In genomic region chr5:79511945-79512493, GRCh38 we compare ENCODE assay signal across 8 cellular contexts. TPM values are rescaled to one million over a fixed set of nuclear protein-coding genes. Genes with fewer than 3 reads are reported as not detected.
DNase-seq lines count a peak whose midpoint lies in the region; ATAC-seq and TF ChIP-seq lines count a peak whose summit lies in the region.

No MANE protein-coding gene starts in this region.

- H3K9ac ChIP-seq in adipocyte (ENCODE audit: low read length) = peak overlapping the region; percentile 88

- intact Hi-C loops in heart left ventricle (cut with DNase I) (loop anchor here in 5 of 10 donors (5.0 to 10.0 kb wide), 6 partner anchors 40 to 275 kb away; partner anchors contain the start of gene JMY (in 2 of the 5)), cardiac septum (cut with DNase I) (loop anchor here (5.0 kb wide), 1 partner anchor 275 kb away; the partner anchor contains the start of gene JMY), uterus (cut with DNase I; ENCODE audit: low total_unique reads) (no loop called here)

- no peaks in the 10 kb centered on the region for H3K9me3 ChIP-seq in heart left ventricle
- no peaks in the 10 kb centered on the region for H3K9me3 ChIP-seq in adipocyte (ENCODE audit: control insufficient read depth, low read length)
- no peaks in the 10 kb centered on the region for H3K9me3 ChIP-seq in uterus

- peak overlapping the region; percentile 6 for H3K4me3 Mint-ChIP-seq in memory B cell

- H3K27me3 ChIP-seq in heart left ventricle = peaks cover 0 to 34% (median 0%) of the 10 kb centered on the region in 9 donors
- no peaks in the 10 kb centered on the region for H3K27me3 ChIP-seq in adipocyte (replicated peaks; ENCODE audit: control insufficient read depth, insufficient read depth, low read length)
- H3K27me3 ChIP-seq in uterus = no peaks in the 10 kb centered on the region

- peaks cover 17% of the 10 kb centered on the region for H3K4me1 Mint-ChIP-seq in memory B cell

- WGBS in heart left ventricle, 4 donors = 21 to 34% (median 30%) methylated on average over 11 of the region's 11 CpGs

- peaks cover 0 to 26% (median 7%) of the 10 kb centered on the region in 12 donors for H3K4me1 ChIP-seq in heart left ventricle
- peaks cover 18% of the 10 kb centered on the region for H3K4me1 ChIP-seq in adipocyte (ENCODE audit: control insufficient read depth, insufficient read depth, low read length)
- peaks cover 0 to 12% of the 10 kb centered on the region in 2 donors for H3K4me1 ChIP-seq in uterus

- DNase-seq in heart left ventricle (no peak), cardiac septum (ENCODE audit: low spot score) (no peak), adipocyte (ENCODE audit: low read depth) (peak; percentile 46), memory B cell (ENCODE audit: low spot score in 2 of 2) (no peak), uterus (no peak), GM03348 (ENCODE audit: low spot score) (no peak), germinal center (ENCODE audit: low spot score) (no peak)
- DNase-seq in stimulated activated CD4-positive, alpha-beta T cell treated with anti-CD3 and anti-CD28 coated beads, Interleukin-4, amount 100 ng/mL, for 4 hours = no peak

- H3K36me3 Mint-ChIP-seq in memory B cell = no peaks in the 10 kb centered on the region

- H3K36me3 ChIP-seq in heart left ventricle (no peaks in the 10 kb centered on the region), adipocyte (ENCODE audit: control insufficient read depth, insufficient read depth, low read length, severe bottlenecking) (no peaks in the 10 kb centered on the region), uterus (no peaks in the 10 kb centered on the region)

- no peaks in the 10 kb centered on the region for H3K9me3 Mint-ChIP-seq in memory B cell

- H3K27me3 Mint-ChIP-seq in memory B cell = no peaks in the 10 kb centered on the region

- H3K4me3 ChIP-seq in heart left ventricle (peak overlapping the region; percentile 71 to 95 (median 88)), adipocyte (ENCODE audit: low read length) (peak overlapping the region; percentile 92), uterus (peak overlapping the region; percentile 85 to 95)

- no peak for TF ChIP-seq CTCF in heart left ventricle (IDR thresholded peaks at IDR 0.05)
- no peak for TF ChIP-seq CTCF in uterus (IDR thresholded peaks at IDR 0.05)

- ATAC-seq in heart left ventricle = no peak
- no peak for ATAC-seq in memory B cell (ENCODE audit: low read depth)

- H3K27ac ChIP-seq in heart left ventricle (peak overlapping the region; percentile 41 to 99 (median 96)), uterus (no peak overlapping the region)

- no peak overlapping the region for H3K27ac Mint-ChIP-seq in memory B cell

- no peak for TF ChIP-seq POLR2A in heart left ventricle (IDR thresholded peaks at IDR 0.05)
- no peak for TF ChIP-seq POLR2A in uterus (IDR thresholded peaks at IDR 0.05)

RNA-seq across cellular contexts. Expression of gene HOMER1, which starts 1.9 kb away (rescaled TPM):
- total RNA-seq in heart left ventricle = 10 to 100 TPM; 30.6 to 83.5 (median 62.3) TPM
- polyA plus RNA-seq in heart left ventricle = 10 to 100 TPM; 12.1 to 18.1 TPM
- total RNA-seq in cardiac septum = 67.4 TPM
- total RNA-seq in uterus = 10 to 100 TPM in 3 of 4 donors, 1 to 10 TPM in 1; 2.8 to 34.1 (median 20.8) TPM

Comparison
In these comparisons a context has a peak if more than half of its experiments do, and no peak if none do; other contexts are left out.
1. H3K27ac ChIP-seq: peak in heart left ventricle (12 of 12); none in uterus (0 of 2).
2. Peak in every context shown above with its lines, with median percentiles within 50 percentile points of each other: H3K4me3 ChIP-seq.